Comparison of ENCODE assay signal across 10 cellular contexts in the genomic region with DNA sequence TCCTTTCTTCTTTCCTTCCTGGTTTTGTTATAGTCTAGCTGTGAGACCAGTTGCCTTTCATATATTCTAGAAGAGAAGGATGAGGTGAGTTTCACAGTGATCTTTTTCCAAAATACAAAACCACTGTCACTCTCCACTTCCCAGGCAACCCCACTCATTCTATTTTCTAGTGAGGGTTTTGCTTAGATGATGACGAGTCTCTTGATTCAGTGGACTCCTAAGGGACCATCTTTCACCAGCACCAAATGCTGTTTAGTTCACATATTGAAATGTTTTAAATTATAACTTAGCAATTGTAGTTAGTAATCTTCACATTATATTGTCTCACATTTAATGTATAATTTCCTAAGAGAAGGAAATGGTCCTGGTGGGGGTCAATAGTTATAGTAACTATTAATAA. TPM values are rescaled to one million over a fixed set of nuclear protein-coding genes. Genes with fewer than 3 reads are reported as not detected.
A peak's percentile ranks its signal among the peaks of the same experiment; 100 is the strongest.
DNase-seq lines count a peak whose midpoint lies in the region; ATAC-seq and TF ChIP-seq lines count a peak whose summit lies in the region.
"Had no signal": no experiment of that assay in that cellular context is flagged by ENCODE, and none has a peak within 500 bp of the region (broad histone marks: within the 10 kb centered on the region; RNA-seq: fewer than 3 reads in every experiment).

No MANE protein-coding gene starts in this region.

- no peak overlapping the region for H2BK15ac ChIP-seq in IMR-90 (ENCODE audit: low read depth, low read length)

- H3K18ac ChIP-seq in IMR-90 (ENCODE audit: low read depth, low read length) = 0 out of 2 replicates have a peak overlapping the region, but pooled peaks have one; percentile 72

- H4K8ac ChIP-seq in IMR-90 (ENCODE audit: low read depth in 2 of 2, low read length in 2 of 2) = no peak overlapping the region

- H2BK120ac ChIP-seq in IMR-90 (ENCODE audit: low read depth, low read length) = no peak overlapping the region

- ATAC-seq in IMR-90 (ENCODE audit: low read depth) (no peak), HG03135 (IDR thresholded peaks at IDR 0.05; ENCODE audit: unreplicated experiment) (no peak), GM18907 (IDR thresholded peaks at IDR 0.05; ENCODE audit: unreplicated experiment) (no peak)
- ATAC-seq in central memory CD8-positive, alpha-beta T cell (replicated peaks; ENCODE audit: extremely low read depth, poor library complexity, severe bottlenecking) = no peak

- H3K9ac ChIP-seq in BLaER1 treated with 17β-estradiol and CSF1 and Interleukin-3, amounts not matched to agents 10 nM and 100 nM = peak overlapping the region; percentile 67 to 81 (median 76)
- H3K9ac ChIP-seq in IMR-90 (ENCODE audit: low read depth, low read length) = no peak overlapping the region

- no peak for DNase-seq in IMR-90
- DNase-seq in central memory CD8-positive, alpha-beta T cell (ENCODE audit: low spot score in 2 of 2) = no peak
- DNase-seq in tibial nerve (ENCODE audit: low spot score in 2 of 2) = no peak
- DNase-seq in stimulated activated CD8-positive, alpha-beta memory T cell treated with anti-CD3 and anti-CD28 coated beads, Interleukin-4, amount 100 ng/mL, for 48 hours = no peak
- DNase-seq: HCEC 1CT, SHP77 had no signal

- no peak overlapping the region for H2BK20ac ChIP-seq in IMR-90 (ENCODE audit: low read depth, low read length)

- POLR2A ChIA-PET in IMR-90 (lab: Charles Lee; ENCODE audit: unreplicated experiment) = no interaction called here

- dilution Hi-C loops in IMR-90 (cut with HindIII; ENCODE audit: low sequenced_read_pairs, unreplicated experiment) = no loop called here

- H4K91ac ChIP-seq in IMR-90 (ENCODE audit: insufficient read depth, low read depth, low read length) = no peak overlapping the region

- H3K36me3 Mint-ChIP-seq in central memory CD8-positive, alpha-beta T cell (ENCODE audit: insufficient read depth) = peaks cover 11% of the 10 kb centered on the region
- H3K36me3 Mint-ChIP-seq in nephron (ENCODE audit: low read depth) = peaks cover 19% of the 10 kb centered on the region

- no peak overlapping the region for H3K14ac ChIP-seq in IMR-90 (replicated peaks; ENCODE audit: low read depth, low read length)

- H3K4me3 ChIP-seq in BLaER1 treated with 17β-estradiol and CSF1 and Interleukin-3, amounts not matched to agents 10 nM and 100 nM = peak overlapping the region; percentile 10 to 58 (median 48); a peak in 18 of 20 replicates
- H3K4me3 ChIP-seq in IMR-90 (ENCODE audit: insufficient read depth, low read depth, low read length) (no peak overlapping the region), tibial nerve (no peak overlapping the region)

- no peak overlapping the region for H2BK5ac ChIP-seq in IMR-90 (ENCODE audit: low read depth, low read length, poor library complexity, severe bottlenecking)

- H3K9me1 ChIP-seq in IMR-90 (ENCODE audit: insufficient read depth, low read length) = no peaks in the 10 kb centered on the region

- H3K9me3 Mint-ChIP-seq in central memory CD8-positive, alpha-beta T cell = no peaks in the 10 kb centered on the region
- H3K9me3 Mint-ChIP-seq in nephron = no peaks in the 10 kb centered on the region

- in situ Hi-C loops in IMR-90 (cut with MboI; ENCODE audit: low sequenced_read_pairs) = no loop called here

- TF ChIP-seq CTCF in IMR-90 (conservative IDR thresholded peaks at IDR 0.05; ENCODE audit: low read depth, low read length) (no peak), nephron (IDR thresholded peaks at IDR 0.05; ENCODE audit: unreplicated experiment in 3 of 3) (no peak), tibial nerve (IDR thresholded peaks at IDR 0.05) (no peak)

- no peak overlapping the region for H3K56ac ChIP-seq in IMR-90 (ENCODE audit: extremely low read depth, insufficient read depth, low read length)

- H3K23ac ChIP-seq in IMR-90 (ENCODE audit: low read depth, low read length) = no peak overlapping the region

- peaks cover 11 to 35% of the 10 kb centered on the region in 2 experiments; a peak in 3 of 4 replicates for H3K79me1 ChIP-seq in IMR-90 (ENCODE audit: low read depth in 1 of 2, low read length in 2 of 2)

- no peak overlapping the region for H2AK9ac ChIP-seq in IMR-90 (replicated peaks; ENCODE audit: low read depth, low read length, poor library complexity)

- peaks cover 77% of the 10 kb centered on the region for H3K4me1 Mint-ChIP-seq in central memory CD8-positive, alpha-beta T cell
- H3K4me1 Mint-ChIP-seq in nephron = peaks cover 83% of the 10 kb centered on the region

- no peaks in the 10 kb centered on the region for H3K27me3 Mint-ChIP-seq in central memory CD8-positive, alpha-beta T cell
- H3K27me3 Mint-ChIP-seq in nephron (ENCODE audit: low read depth) = no peaks in the 10 kb centered on the region

- H3K27ac ChIP-seq in BLaER1 treated with 17β-estradiol and CSF1 and Interleukin-3, amounts not matched to agents 10 nM and 100 nM = peak overlapping the region; percentile 73 to 92 (median 88)
- H3K27ac ChIP-seq in IMR-90 (ENCODE audit: insufficient read depth, low read length) (no peak overlapping the region), tibial nerve (peak overlapping the region in 2 of 4 donors; percentile 67 to 81)

- H3K36me3 ChIP-seq in BLaER1 treated with 17β-estradiol and CSF1 and Interleukin-3, amounts not matched to agents 10 nM and 100 nM = peaks cover 0 to 23% (median 6%) of the 10 kb centered on the region in 11 experiments; a peak in 12 of 22 replicates
- no peaks in the 10 kb centered on the region for H3K36me3 ChIP-seq in IMR-90 (ENCODE audit: control insufficient read depth, insufficient read depth, low read length)
- H3K36me3 ChIP-seq in tibial nerve = peaks cover 0 to 6% (median 0%) of the 10 kb centered on the region in 3 donors

- TF ChIP-seq POLR2A in IMR-90 (IDR thresholded peaks at IDR 0.05; ENCODE audit: low read depth, low read length) (no peak), tibial nerve (IDR thresholded peaks at IDR 0.05) (no peak)

- H3K27me3 ChIP-seq in BLaER1 treated with 17β-estradiol and CSF1 and Interleukin-3, amounts not matched to agents 10 nM and 100 nM = no peaks in the 10 kb centered on the region
- H3K27me3 ChIP-seq in IMR-90 (ENCODE audit: control insufficient read depth, insufficient read depth, low read length) (no peaks in the 10 kb centered on the region), tibial nerve (no peaks in the 10 kb centered on the region)

- no peak for TF ChIP-seq RAD21 in IMR-90 (IDR thresholded peaks at IDR 0.05; ENCODE audit: low read length)

- no peak overlapping the region for H2AFZ ChIP-seq in IMR-90 (replicated peaks; ENCODE audit: low read length, poor library complexity)

- H3K4ac ChIP-seq in IMR-90 (ENCODE audit: low read depth, low read length) = no peak overlapping the region; the same call in 1 of the 2 replicates

- peak overlapping the region; percentile 31; the same call in 1 of the 2 replicates for H2AK5ac ChIP-seq in IMR-90 (ENCODE audit: low read depth, low read length)

- no TSS peak for BruUV-seq in IMR-90 (replicated peaks; lab: Mats Ljungman, UMichigan)

- peaks cover 0 to 6% (median 2%) of the 10 kb centered on the region in 11 experiments; a peak in 8 of 22 replicates for H3K9me3 ChIP-seq in BLaER1 treated with 17β-estradiol and CSF1 and Interleukin-3, amounts not matched to agents 10 nM and 100 nM (replicated peaks in 1 of 11)
- no peaks in the 10 kb centered on the region for H3K9me3 ChIP-seq in IMR-90 (ENCODE audit: control insufficient read depth, insufficient read depth, low read length)
- H3K9me3 ChIP-seq in tibial nerve = no peaks in the 10 kb centered on the region

- CTCF ChIA-PET in IMR-90 (lab: Yijun Ruan, JAX) = interaction anchor here (0.6 to 1.1 kb wide), 2 partner anchors 12 to 214 kb away, joined by 3 to 5 read pairs; no protein-coding TSS in a partner anchor

- peak overlapping the region; percentile 74 for H3K27ac Mint-ChIP-seq in central memory CD8-positive, alpha-beta T cell (ENCODE audit: low read depth)
- peak overlapping the region; percentile 40 to 88 (median 75) for H3K27ac Mint-ChIP-seq in nephron

- intact Hi-C loops in IMR-90 (cut with micrococcal nuclease) = no loop called here

- TF ChIP-seq EP300 in tibial nerve (IDR thresholded peaks at IDR 0.05) = no peak

- no peak overlapping the region for H4K5ac ChIP-seq in IMR-90 (ENCODE audit: low read depth, low read length)

- H3K4me3 Mint-ChIP-seq in central memory CD8-positive, alpha-beta T cell = no peak overlapping the region
- H3K4me3 Mint-ChIP-seq in nephron = no peak overlapping the region

- H3K4me2 ChIP-seq in BLaER1 treated with 17β-estradiol and CSF1 and Interleukin-3, amounts not matched to agents 10 nM and 100 nM = peak overlapping the region; percentile 76 to 92 (median 86)
- H3K4me2 ChIP-seq in IMR-90 (ENCODE audit: low read depth, low read length) = peak overlapping the region; percentile 32; the same call in 1 of the 2 replicates

- H3K4me1 ChIP-seq in BLaER1 treated with 17β-estradiol and CSF1 and Interleukin-3, amounts not matched to agents 10 nM and 100 nM = peaks cover 75 to 90% (median 87%) of the 10 kb centered on the region in 10 experiments
- H3K4me1 ChIP-seq in IMR-90 (ENCODE audit: control insufficient read depth, insufficient read depth, low read length) = peaks cover 5% of the 10 kb centered on the region
- H3K4me1 ChIP-seq in tibial nerve = peaks cover 0 to 99% (median 73%) of the 10 kb centered on the region in 4 donors

- peaks cover 0 to 38% (median 0%) of the 10 kb centered on the region in 11 experiments; a peak in 5 of 22 replicates for H4K20me1 ChIP-seq in BLaER1 treated with 17β-estradiol and CSF1 and Interleukin-3, amounts not matched to agents 10 nM and 100 nM
- H4K20me1 ChIP-seq in IMR-90 (ENCODE audit: insufficient read depth, low read length) = no peaks in the 10 kb centered on the region; the same call in 1 of the 2 replicates

- WGBS in IMR-90 (ENCODE audit: extremely low coverage in 2 of 2, insufficient read length in 1 of 2), 2 experiments = no CpG with 5 or more reads among the region's 1 CpG
- WGBS in tibial nerve, 2 donors = 11 to 22% methylated on average over 1 of the region's 1 CpG

TF ChIP-seq in IMR-90, 13 proteins besides CTCF, POLR2A, EP300 and RAD21 (continues in another document):
- no peak for TF ChIP-seq FOS (IDR thresholded peaks at IDR 0.05; ENCODE audit: low read depth, low read length)
- TF ChIP-seq MAZ (IDR thresholded peaks at IDR 0.05; ENCODE audit: borderline replicate concordance, low read depth, low read length) = no peak
- TF ChIP-seq NFE2L2 (IDR thresholded peaks at IDR 0.05; ENCODE audit: low read depth, low read length) = no peak
- no peak for TF ChIP-seq SMC3 (IDR thresholded peaks at IDR 0.05; ENCODE audit: low read depth, low read length)
- no peak for TF ChIP-seq MXI1 (IDR thresholded peaks at IDR 0.05; ENCODE audit: borderline replicate concordance, low read depth, low read length)

RNA-seq across cellular contexts. Expression of a gene that starts 25.2 kb away (rescaled TPM):
- 9.3 and 13.6 TPM in 2 replicates for total RNA-seq in IMR-90 (2012; rRNA removed)
- 2.4 and 2.6 TPM in 2 replicates for polyA plus RNA-seq in IMR-90 (2012; rRNA removed)
- polyA plus RNA-seq in IMR-90 (2012; cell fraction: cytosol; rRNA removed) = 0.45 and 0.77 TPM in 2 replicates
- polyA plus RNA-seq in IMR-90 (2012; cell fraction: nucleus; rRNA removed; ENCODE audit: low replicate concordance) = 0.92 and 4.4 TPM in 2 replicates
- 100 to 1,000 TPM; 166 to 621 (median 433) TPM for total RNA-seq in tibial nerve

Comparison
In these comparisons a context has a peak if more than half of its experiments do, and no peak if none do; other contexts are left out.
1. H3K4me3 ChIP-seq: peak in BLaER1 treated with 17β-estradiol and CSF1 and Interleukin-3, amounts not matched to agents 10 nM and 100 nM (10 of 10); none in IMR-90 (single experiment) and tibial nerve (0 of 4).
2. RNA of a gene that starts 25.2 kb away (total RNA-seq): 166 to 621 TPM in tibial nerve; 9.3 to 13.6 TPM in IMR-90; every median in the first group is over 10 times any median in the second.